ENCODE assay signal across 11 cellular contexts in genomic region chr3:28077566-28077965, GRCh38.
A peak's percentile ranks its signal among the peaks of the same experiment; 100 is the strongest.
DNase-seq lines count a peak whose midpoint lies in the region; ATAC-seq, FAIRE-seq and TF ChIP-seq lines count a peak whose summit lies in the region.
"Had no signal": no experiment of that assay in that cellular context is flagged by ENCODE, and none has a peak within 500 bp of the region (broad histone marks: within the 10 kb centered on the region; RNA-seq: fewer than 3 reads in every experiment).

No MANE protein-coding gene starts in this region.

- no peak overlapping the region for H3K18ac ChIP-seq in mesenchymal stem cell (ENCODE audit: low read depth in 1 of 2, low read length in 2 of 2)

- H3K27me3 ChIP-seq in keratinocyte (ENCODE audit: control insufficient read depth, extremely low read depth, insufficient read depth, low read length): no peaks in the 10 kb centered on the region
- H3K27me3 ChIP-seq in spleen (replicated peaks in 1 of 7): no peaks in the 10 kb centered on the region
- H3K27me3 ChIP-seq in mesenchymal stem cell (ENCODE audit: control insufficient read depth in 1 of 2, insufficient read depth in 1 of 2, low read length in 2 of 2): no peaks in the 10 kb centered on the region

- no peak for FAIRE-seq in keratinocyte (lab: Jason Lieb, UNC)

- TF ChIP-seq CTCF in AG09319 (IDR thresholded peaks at IDR 0.05; ENCODE audit: low read depth, low read length): peak; percentile 2; the same call in 1 of the 2 replicates
- peak; percentile 18; the same call in 1 of the 2 replicates for TF ChIP-seq CTCF in LNCaP clone FGC (IDR thresholded peaks at IDR 0.05; ENCODE audit: control insufficient read depth, extremely low read depth, insufficient read depth)
- TF ChIP-seq CTCF in keratinocyte (optimal IDR thresholded peaks at IDR 0.05 in 1 of 3, IDR thresholded peaks at IDR 0.05 in 1 of 3, conservative IDR thresholded peaks at IDR 0.05 in 1 of 3; ENCODE audit: extremely low read depth in 1 of 3, insufficient read depth in 2 of 3, low read length in 3 of 3): peak in 2 of 3 experiments; percentile 16 to 18
- peak in 1 of 11 experiments; percentile 7 for TF ChIP-seq CTCF in spleen (IDR thresholded peaks at IDR 0.05 in 8 of 11, conservative IDR thresholded peaks at IDR 0.05 in 3 of 11)

- H2BK5ac ChIP-seq in mesenchymal stem cell (ENCODE audit: low read depth, low read length, poor library complexity, severe bottlenecking): no peak overlapping the region

- no peak overlapping the region for H3K4ac ChIP-seq in mesenchymal stem cell (ENCODE audit: low read depth in 1 of 2, low read length in 2 of 2)

- H3K36me3 ChIP-seq in keratinocyte (ENCODE audit: control insufficient read depth in 2 of 2, extremely low read depth in 1 of 2, insufficient read depth in 2 of 2, low read length in 2 of 2) (no peaks in the 10 kb centered on the region), spleen (no peaks in the 10 kb centered on the region), mesenchymal stem cell (ENCODE audit: control insufficient read depth in 1 of 2, insufficient read depth in 2 of 2, low read depth in 1 of 2, low read length in 2 of 2) (no peaks in the 10 kb centered on the region)

- H4K8ac ChIP-seq in mesenchymal stem cell (ENCODE audit: low read length): no peak overlapping the region

- no peaks in the 10 kb centered on the region for H3K79me2 ChIP-seq in keratinocyte (ENCODE audit: control insufficient read depth, insufficient read depth, low read length)

- H3K9me3 ChIP-seq in keratinocyte (ENCODE audit: control insufficient read depth, low read depth, low read length): no peaks in the 10 kb centered on the region
- no peaks in the 10 kb centered on the region for H3K9me3 ChIP-seq in spleen
- no peaks in the 10 kb centered on the region for H3K9me3 ChIP-seq in mesenchymal stem cell (ENCODE audit: control insufficient read depth, low read length)

- H3K4me3 ChIP-seq in LNCaP clone FGC (ENCODE audit: low read depth, low read length) (no peak overlapping the region), keratinocyte (ENCODE audit: control insufficient read depth in 2 of 3, extremely low read depth in 1 of 3, insufficient read depth in 2 of 3, low read depth in 1 of 3, low read length in 3 of 3) (no peak overlapping the region), spleen (no peak overlapping the region), mesenchymal stem cell (ENCODE audit: insufficient read depth in 1 of 2, low read depth in 1 of 2, low read length in 2 of 2) (no peak overlapping the region)

- dilution Hi-C loops in keratinocyte (cut with MboI; ENCODE audit: extremely low pct_ligation_motif_present, low sequenced_read_pairs): no loop called here

- H3K4me1 ChIP-seq in keratinocyte (ENCODE audit: control insufficient read depth, extremely low read depth, insufficient read depth, low read length) (no peaks in the 10 kb centered on the region), spleen (no peaks in the 10 kb centered on the region), mesenchymal stem cell (ENCODE audit: control insufficient read depth, insufficient read depth, low read depth, low read length) (no peaks in the 10 kb centered on the region)

- no peaks in the 10 kb centered on the region for H3K9me1 ChIP-seq in keratinocyte (ENCODE audit: control insufficient read depth, extremely low read depth, insufficient read depth, low read length)

- TF ChIP-seq POLR2A in GM18505 (IDR thresholded peaks at IDR 0.05; ENCODE audit: borderline replicate concordance, extremely low read depth, insufficient read depth, insufficient read length) (no peak), spleen (IDR thresholded peaks at IDR 0.05) (no peak)

- 68 to 91% (median 72%) methylated on average over 7 of the region's 7 CpGs for WGBS in spleen, 5 donors
- WGBS in mesenchymal stem cell: 61% methylated on average over 6 of the region's 7 CpGs

- H3K23ac ChIP-seq in mesenchymal stem cell (ENCODE audit: low read length in 2 of 2): no peak overlapping the region

- H2BK12ac ChIP-seq in mesenchymal stem cell (ENCODE audit: low read length in 2 of 2): no peak overlapping the region

- no peak for DNase-seq in AG09319 (ENCODE audit: extremely low read depth, low read depth)
- DNase-seq in LNCaP clone FGC (ENCODE audit: low read depth): no peak
- DNase-seq in cerebellum (ENCODE audit: low spot score): peak; percentile 4
- DNase-seq in keratinocyte (ENCODE audit: low read depth, low spot score): no peak
- DNase-seq in spleen: no peak
- DNase-seq in mesenchymal stem cell: no peak
- DNase-seq in NCI-H1105 (lab: John Stamatoyannopoulos, UW): no peak
- DNase-seq: NCI-H1694 treated with DMSO at 0.1 percent for 48 hours, T-helper 2 cell had no signal

- no peak overlapping the region for H3K9ac ChIP-seq in keratinocyte (ENCODE audit: control insufficient read depth, extremely low read depth, insufficient read depth, low read length)
- no peak overlapping the region for H3K9ac ChIP-seq in mesenchymal stem cell (ENCODE audit: low read length)

- no peak overlapping the region for H3K4me2 ChIP-seq in keratinocyte (ENCODE audit: control insufficient read depth, extremely low read depth, insufficient read depth, low read depth, low read length)
- no peak overlapping the region for H3K4me2 ChIP-seq in mesenchymal stem cell (ENCODE audit: low read length, poor library complexity, severe bottlenecking)

- no peak overlapping the region for H2BK15ac ChIP-seq in mesenchymal stem cell (ENCODE audit: low read depth, poor library complexity, severe bottlenecking)

- H4K20me1 ChIP-seq in keratinocyte (ENCODE audit: control insufficient read depth, extremely low read depth, insufficient read depth, low read length): no peaks in the 10 kb centered on the region

- H2AFZ ChIP-seq in keratinocyte (ENCODE audit: control insufficient read depth, low read length) (no peak overlapping the region), mesenchymal stem cell (ENCODE audit: low read depth, low read length) (no peak overlapping the region)

- H4K91ac ChIP-seq in mesenchymal stem cell (ENCODE audit: low read length): no peak overlapping the region

- H3K14ac ChIP-seq in mesenchymal stem cell (ENCODE audit: low read length in 2 of 2): no peak overlapping the region

- H3K79me1 ChIP-seq in mesenchymal stem cell (replicated peaks; ENCODE audit: low read length, poor library complexity, severe bottlenecking): no peaks in the 10 kb centered on the region

- intact Hi-C loops in spleen (cut with DNase I; ENCODE audit: low total_unique reads): no loop called here

- no peak for ATAC-seq in GM18505 (IDR thresholded peaks at IDR 0.05; ENCODE audit: unreplicated experiment)
- ATAC-seq: natural killer cell treated with Interleukin-12 subunit alpha and Interleukin-12 subunit beta and Interleukin-15 and Interleukin-18, amount 100 ng/mL, for 72 hours had no signal

- H3K27ac ChIP-seq in keratinocyte (ENCODE audit: control insufficient read depth, insufficient read depth, low read length) (no peak overlapping the region), spleen (no peak overlapping the region), mesenchymal stem cell (ENCODE audit: low read length, poor library complexity, severe bottlenecking) (no peak overlapping the region)

- H2AK5ac ChIP-seq in mesenchymal stem cell (ENCODE audit: low read length, severe bottlenecking): no peak overlapping the region

- no peak overlapping the region for H2BK120ac ChIP-seq in mesenchymal stem cell (ENCODE audit: low read depth, low read length)
